ENCODE assay signal across 10 cellular contexts in the genomic region with DNA sequence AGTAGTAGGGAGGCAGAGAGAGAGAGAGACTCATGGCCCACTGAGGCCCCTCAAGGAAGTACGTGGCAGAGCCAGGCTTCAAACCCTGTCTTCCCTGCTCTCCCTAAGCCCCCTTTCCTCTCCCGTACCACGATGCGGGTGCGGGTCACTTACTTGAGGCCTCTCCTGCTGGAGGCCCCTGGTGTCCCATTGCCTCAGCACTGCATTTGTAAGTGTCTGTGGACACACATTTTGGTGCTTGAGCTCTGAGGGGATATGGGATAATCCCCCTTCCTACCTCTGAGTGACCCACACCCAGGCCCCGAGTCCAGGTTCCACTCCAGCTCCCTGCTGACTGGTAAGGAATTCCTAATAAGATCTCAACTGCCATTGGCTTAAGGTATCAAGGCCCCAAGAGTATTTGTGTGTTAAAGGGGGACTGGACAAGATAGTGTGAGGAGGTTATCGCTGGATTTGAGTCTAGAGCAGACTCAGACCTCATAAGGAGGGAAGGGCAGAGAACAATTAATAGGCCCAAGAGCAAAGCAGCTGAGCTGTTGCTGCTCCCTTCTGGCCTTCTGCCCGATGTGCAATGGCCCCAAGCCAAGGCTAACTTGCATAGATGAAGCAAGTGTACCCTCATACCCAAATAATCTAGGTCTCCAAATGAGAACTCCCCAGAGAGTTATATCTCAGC.
DNase-seq lines count a peak whose midpoint lies in the region; ATAC-seq and TF ChIP-seq lines count a peak whose summit lies in the region.
"Had no signal": no experiment of that assay in that cellular context is flagged by ENCODE, and none has a peak within 500 bp of the region (broad histone marks: within the 10 kb centered on the region; RNA-seq: fewer than 3 reads in every experiment).

No MANE protein-coding gene starts in this region.

- peak; percentile 48 for TF ChIP-seq CTCF in brain microvascular endothelial cell (IDR thresholded peaks at IDR 0.05; ENCODE audit: low read depth, low read length, missing control alignments)
- peak; percentile 33 for TF ChIP-seq CTCF in kidney epithelial cell (IDR thresholded peaks at IDR 0.05; ENCODE audit: insufficient read depth, low read length, poor library complexity, severe bottlenecking)
- TF ChIP-seq CTCF in testis (IDR thresholded peaks at IDR 0.05): no peak

- no peaks in the 10 kb centered on the region for H3K27me3 ChIP-seq in brain microvascular endothelial cell (replicated peaks)
- no peaks in the 10 kb centered on the region for H3K27me3 ChIP-seq in kidney epithelial cell (ENCODE audit: control insufficient read depth, insufficient read depth, low read length)
- no peaks in the 10 kb centered on the region for H3K27me3 ChIP-seq in testis

- intact Hi-C loops in testis (cut with DNase I; ENCODE audit: low total_unique reads): no loop called here

- peaks cover 3% of the 10 kb centered on the region for H3K4me1 ChIP-seq in testis

- WGBS in testis, 2 donors: 62 to 68% methylated on average over 8 of the region's 8 CpGs

- ATAC-seq in GM19035 (IDR thresholded peaks at IDR 0.05; ENCODE audit: unreplicated experiment): no peak
- ATAC-seq in HG03432 (IDR thresholded peaks at IDR 0.05; ENCODE audit: unreplicated experiment): no peak
- ATAC-seq: naive thymus-derived CD8-positive, alpha-beta T cell; T-cell had no signal

- in situ Hi-C loops in brain microvascular endothelial cell (cut with HindIII; ENCODE audit: low pct_ligation_motif_present, low sequenced_read_pairs): no loop called here

- TF ChIP-seq POLR2A in testis (IDR thresholded peaks at IDR 0.05): no peak

- no peak overlapping the region for H3K27ac ChIP-seq in brain microvascular endothelial cell
- H3K27ac ChIP-seq in testis: no peak overlapping the region

- no peak overlapping the region for H3K4me3 ChIP-seq in brain microvascular endothelial cell (ENCODE audit: low read depth, low read length)
- H3K4me3 ChIP-seq in kidney epithelial cell (ENCODE audit: low read depth, low read length): no peak overlapping the region
- H3K4me3 ChIP-seq in testis: no peak overlapping the region

- no peaks in the 10 kb centered on the region for H3K9me3 ChIP-seq in testis

- DNase-seq in NCI-H524 (lab: John Stamatoyannopoulos, UW): peak; percentile 5 to 53
- no peak for DNase-seq in NCI-H524 treated with DMSO at 0.1 percent for 48 hours (lab: John Stamatoyannopoulos, UW)
- DNase-seq in brain microvascular endothelial cell: peak; percentile 24
- DNase-seq in kidney epithelial cell (ENCODE audit: low read depth): no peak
- peak; percentile 84 for DNase-seq in testis
- DNase-seq in NCI-H1048 (lab: John Stamatoyannopoulos, UW): no peak
- DNase-seq: naive thymus-derived CD8-positive, alpha-beta T cell; T-cell had no signal

- H3K36me3 ChIP-seq in brain microvascular endothelial cell (replicated peaks): peaks cover 3% of the 10 kb centered on the region
- H3K36me3 ChIP-seq in kidney epithelial cell (ENCODE audit: control insufficient read depth, insufficient read depth, low read length): no peaks in the 10 kb centered on the region
- no peaks in the 10 kb centered on the region for H3K36me3 ChIP-seq in testis (ENCODE audit: low read depth, missing control alignments)

Comparison
In these comparisons a context has a peak if more than half of its experiments do, and no peak if none do; other contexts are left out.
1. DNase-seq: peak in NCI-H524 (2 of 2), brain microvascular endothelial cell (single experiment) and testis (single experiment); none in NCI-H524 treated with DMSO at 0.1 percent for 48 hours (single experiment), kidney epithelial cell (single experiment) and NCI-H1048 (single experiment).
2. CTCF ChIP-seq: peak in brain microvascular endothelial cell (single experiment) and kidney epithelial cell (single experiment); none in testis (0 of 3).